ENCODE assay signal across 7 cellular contexts in genomic region chr12:80268924-80269749, GRCh38.
A peak's percentile ranks its signal among the peaks of the same experiment; 100 is the strongest.
DNase-seq lines count a peak whose midpoint lies in the region; ATAC-seq and TF ChIP-seq lines count a peak whose summit lies in the region.

No MANE protein-coding gene starts in this region.

- no peak overlapping the region for H3K27ac ChIP-seq in coronary artery

- DNase-seq in HT1080 (ENCODE audit: low read depth) (peak; percentile 94), dedifferentiated amniotic fluid mesenchymal stem cell (ENCODE audit: extremely low spot score) (peak; percentile 71), renal cortical epithelial cell (ENCODE audit: low read depth) (peak; percentile 90), coronary artery (ENCODE audit: low spot score) (no peak)
- DNase-seq in activated naive CD4-positive, alpha-beta T cell treated with Interleukin-2 at 50 U/mL for 16 hours, result no peak

- ATAC-seq in GM18498 (IDR thresholded peaks at IDR 0.05; ENCODE audit: unreplicated experiment) (peak; percentile 72), HG03139 (IDR thresholded peaks at IDR 0.05; ENCODE audit: unreplicated experiment) (no peak)

- no peak overlapping the region for H3K4me3 ChIP-seq in coronary artery

- TF ChIP-seq CTCF in coronary artery (IDR thresholded peaks at IDR 0.05), result no peak

Comparison
In these comparisons a context has a peak if more than half of its experiments do, and no peak if none do; other contexts are left out.
1. DNase-seq: peak in HT1080 (single experiment), dedifferentiated amniotic fluid mesenchymal stem cell (single experiment) and renal cortical epithelial cell (single experiment); none in coronary artery (single experiment) and activated naive CD4-positive, alpha-beta T cell treated with Interleukin-2 at 50 U/mL for 16 hours (single experiment).